In the genomic region with DNA sequence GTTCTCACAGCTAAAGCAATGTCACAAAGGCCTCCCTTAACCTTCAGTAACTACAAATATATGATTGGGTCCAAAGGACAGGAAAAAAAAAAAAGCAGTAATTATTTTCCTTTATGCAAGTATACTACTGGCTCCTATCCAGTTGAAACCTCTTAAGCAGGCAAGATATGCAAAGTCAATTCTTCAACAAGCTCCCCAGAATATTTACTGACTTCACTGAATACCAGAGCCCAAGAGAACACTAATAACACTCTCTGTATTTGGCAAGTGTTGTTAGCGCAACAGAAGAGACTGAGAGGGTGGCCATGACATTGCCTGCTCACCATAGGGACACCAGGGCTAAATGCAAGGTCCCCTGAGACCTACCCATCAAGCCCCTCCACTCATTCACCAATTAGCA, we compare ENCODE assay signal across 1 cellular context.
TF ChIP-seq lines count a peak whose summit lies in the region.

No MANE protein-coding gene starts in this region.

TF ChIP-seq in GM23338, 12 proteins besides CTCF, POLR2A, EP300 and RAD21 (continued from another document):
- TF ChIP-seq, protein P1, sequence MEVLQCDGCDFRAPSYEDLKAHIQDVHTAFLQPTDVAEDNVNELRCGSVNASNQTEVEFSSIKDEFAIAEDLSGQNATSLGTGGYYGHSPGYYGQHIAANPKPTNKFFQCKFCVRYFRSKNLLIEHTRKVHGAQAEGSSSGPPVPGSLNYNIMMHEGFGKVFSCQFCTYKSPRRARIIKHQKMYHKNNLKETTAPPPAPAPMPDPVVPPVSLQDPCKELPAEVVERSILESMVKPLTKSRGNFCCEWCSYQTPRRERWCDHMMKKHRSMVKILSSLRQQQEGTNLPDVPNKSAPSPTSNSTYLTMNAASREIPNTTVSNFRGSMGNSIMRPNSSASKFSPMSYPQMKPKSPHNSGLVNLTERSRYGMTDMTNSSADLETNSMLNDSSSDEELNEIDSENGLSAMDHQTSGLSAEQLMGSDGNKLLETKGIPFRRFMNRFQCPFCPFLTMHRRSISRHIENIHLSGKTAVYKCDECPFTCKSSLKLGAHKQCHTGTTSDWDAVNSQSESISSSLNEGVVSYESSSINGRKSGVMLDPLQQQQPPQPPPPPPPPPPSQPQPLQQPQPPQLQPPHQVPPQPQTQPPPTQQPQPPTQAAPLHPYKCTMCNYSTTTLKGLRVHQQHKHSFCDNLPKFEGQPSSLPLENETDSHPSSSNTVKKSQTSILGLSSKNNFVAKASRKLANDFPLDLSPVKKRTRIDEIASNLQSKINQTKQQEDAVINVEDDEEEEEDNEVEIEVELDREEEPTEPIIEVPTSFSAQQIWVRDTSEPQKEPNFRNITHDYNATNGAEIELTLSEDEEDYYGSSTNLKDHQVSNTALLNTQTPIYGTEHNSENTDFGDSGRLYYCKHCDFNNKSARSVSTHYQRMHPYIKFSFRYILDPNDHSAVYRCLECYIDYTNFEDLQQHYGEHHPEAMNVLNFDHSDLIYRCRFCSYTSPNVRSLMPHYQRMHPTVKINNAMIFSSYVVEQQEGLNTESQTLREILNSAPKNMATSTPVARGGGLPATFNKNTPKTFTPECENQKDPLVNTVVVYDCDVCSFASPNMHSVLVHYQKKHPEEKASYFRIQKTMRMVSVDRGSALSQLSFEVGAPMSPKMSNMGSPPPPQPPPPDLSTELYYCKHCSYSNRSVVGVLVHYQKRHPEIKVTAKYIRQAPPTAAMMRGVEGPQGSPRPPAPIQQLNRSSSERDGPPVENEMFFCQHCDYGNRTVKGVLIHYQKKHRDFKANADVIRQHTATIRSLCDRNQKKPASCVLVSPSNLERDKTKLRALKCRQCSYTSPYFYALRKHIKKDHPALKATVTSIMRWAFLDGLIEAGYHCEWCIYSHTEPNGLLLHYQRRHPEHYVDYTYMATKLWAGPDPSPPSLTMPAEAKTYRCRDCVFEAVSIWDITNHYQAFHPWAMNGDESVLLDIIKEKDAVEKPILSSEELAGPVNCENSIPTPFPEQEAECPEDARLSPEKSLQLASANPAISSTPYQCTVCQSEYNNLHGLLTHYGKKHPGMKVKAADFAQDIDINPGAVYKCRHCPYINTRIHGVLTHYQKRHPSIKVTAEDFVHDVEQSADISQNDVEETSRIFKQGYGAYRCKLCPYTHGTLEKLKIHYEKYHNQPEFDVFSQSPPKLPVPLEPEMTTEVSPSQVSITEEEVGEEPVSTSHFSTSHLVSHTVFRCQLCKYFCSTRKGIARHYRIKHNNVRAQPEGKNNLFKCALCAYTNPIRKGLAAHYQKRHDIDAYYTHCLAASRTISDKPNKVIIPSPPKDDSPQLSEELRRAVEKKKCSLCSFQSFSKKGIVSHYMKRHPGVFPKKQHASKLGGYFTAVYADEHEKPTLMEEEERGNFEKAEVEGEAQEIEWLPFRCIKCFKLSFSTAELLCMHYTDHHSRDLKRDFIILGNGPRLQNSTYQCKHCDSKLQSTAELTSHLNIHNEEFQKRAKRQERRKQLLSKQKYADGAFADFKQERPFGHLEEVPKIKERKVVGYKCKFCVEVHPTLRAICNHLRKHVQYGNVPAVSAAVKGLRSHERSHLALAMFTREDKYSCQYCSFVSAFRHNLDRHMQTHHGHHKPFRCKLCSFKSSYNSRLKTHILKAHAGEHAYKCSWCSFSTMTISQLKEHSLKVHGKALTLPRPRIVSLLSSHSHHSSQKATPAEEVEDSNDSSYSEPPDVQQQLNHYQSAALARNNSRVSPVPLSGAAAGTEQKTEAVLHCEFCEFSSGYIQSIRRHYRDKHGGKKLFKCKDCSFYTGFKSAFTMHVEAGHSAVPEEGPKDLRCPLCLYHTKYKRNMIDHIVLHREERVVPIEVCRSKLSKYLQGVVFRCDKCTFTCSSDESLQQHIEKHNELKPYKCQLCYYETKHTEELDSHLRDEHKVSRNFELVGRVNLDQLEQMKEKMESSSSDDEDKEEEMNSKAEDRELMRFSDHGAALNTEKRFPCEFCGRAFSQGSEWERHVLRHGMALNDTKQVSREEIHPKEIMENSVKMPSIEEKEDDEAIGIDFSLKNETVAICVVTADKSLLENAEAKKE (CRISPR knock-in tag; IDR thresholded peaks at IDR 0.05) = no peak
- no peak for TF ChIP-seq ZNF331 (CRISPR knock-in tag; IDR thresholded peaks at IDR 0.05; ENCODE audit: low read depth)
- TF ChIP-seq POLR2AphosphoS5 (IDR thresholded peaks at IDR 0.05; ENCODE audit: low read depth) = no peak
- no peak for TF ChIP-seq NANOG (IDR thresholded peaks at IDR 0.05; ENCODE audit: borderline replicate concordance)
- no peak for TF ChIP-seq ZNF114 (CRISPR knock-in tag; IDR thresholded peaks at IDR 0.05)
- TF ChIP-seq EZH2 (IDR thresholded peaks at IDR 0.05; ENCODE audit: low read depth, unreplicated experiment) = no peak
- TF ChIP-seq STAT1 (IDR thresholded peaks at IDR 0.05; ENCODE audit: unreplicated experiment) = no peak
- TF ChIP-seq EZH2phosphoT487 (IDR thresholded peaks at IDR 0.05; ENCODE audit: unreplicated experiment) = no peak
- TF ChIP-seq, protein P2, sequence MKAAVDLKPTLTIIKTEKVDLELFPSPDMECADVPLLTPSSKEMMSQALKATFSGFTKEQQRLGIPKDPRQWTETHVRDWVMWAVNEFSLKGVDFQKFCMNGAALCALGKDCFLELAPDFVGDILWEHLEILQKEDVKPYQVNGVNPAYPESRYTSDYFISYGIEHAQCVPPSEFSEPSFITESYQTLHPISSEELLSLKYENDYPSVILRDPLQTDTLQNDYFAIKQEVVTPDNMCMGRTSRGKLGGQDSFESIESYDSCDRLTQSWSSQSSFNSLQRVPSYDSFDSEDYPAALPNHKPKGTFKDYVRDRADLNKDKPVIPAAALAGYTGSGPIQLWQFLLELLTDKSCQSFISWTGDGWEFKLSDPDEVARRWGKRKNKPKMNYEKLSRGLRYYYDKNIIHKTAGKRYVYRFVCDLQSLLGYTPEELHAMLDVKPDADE (IDR thresholded peaks at IDR 0.05) = no peak
- TF ChIP-seq CREB1 (CRISPR knock-in tag; IDR thresholded peaks at IDR 0.05; ENCODE audit: low read depth) = no peak
